ENCODE assay signal across 8 cellular contexts in the genomic region with DNA sequence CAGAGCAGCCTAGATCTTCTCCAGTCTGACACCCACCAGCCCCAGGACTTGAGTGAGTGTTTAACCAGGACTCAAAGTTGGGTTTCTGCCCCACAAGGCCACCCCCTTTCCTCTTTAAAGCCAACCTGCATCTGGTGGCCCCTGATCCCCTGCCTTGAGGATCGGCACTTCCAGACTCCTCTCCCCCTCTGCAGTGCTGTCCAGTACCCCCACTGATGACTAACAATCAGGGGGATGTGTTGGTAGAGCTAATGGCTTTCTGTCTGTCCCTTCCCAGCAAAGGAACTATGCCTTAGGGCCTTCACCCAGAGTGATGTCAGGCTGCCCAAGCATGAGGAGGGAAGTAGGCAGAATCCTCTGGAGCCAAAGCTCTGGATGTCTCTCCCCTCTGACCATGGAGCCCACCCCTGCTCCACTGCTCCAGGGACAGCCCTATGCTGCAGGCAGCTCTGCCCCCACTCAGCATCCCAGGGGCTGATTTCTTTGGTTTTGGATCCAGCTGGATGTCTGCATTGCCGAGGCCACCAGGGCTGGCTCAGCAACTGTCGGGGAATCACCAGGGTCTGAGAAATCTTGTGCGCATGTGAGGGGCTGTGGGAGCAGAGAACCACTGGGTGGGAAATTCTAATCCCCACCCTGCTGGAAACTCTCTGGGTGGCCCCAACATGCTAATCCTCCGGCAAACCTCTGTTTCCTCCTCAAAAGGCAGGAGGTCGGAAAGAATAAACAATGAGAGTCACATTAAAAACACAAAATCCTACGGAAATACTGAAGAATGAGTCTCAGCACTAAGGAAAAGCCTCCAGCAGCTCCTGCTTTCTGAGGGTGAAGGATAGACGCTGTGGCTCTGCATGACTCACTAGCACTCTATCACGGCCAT. TPM values are rescaled to one million over a fixed set of nuclear protein-coding genes. Genes with fewer than 3 reads are reported as not detected.
DNase-seq lines count a peak whose midpoint lies in the region; ATAC-seq and TF ChIP-seq lines count a peak whose summit lies in the region.

No MANE protein-coding gene starts in this region.

- H3K27me3 ChIP-seq in MG63 (no peaks in the 10 kb centered on the region), mucosa of rectum (ENCODE audit: control insufficient read depth in 2 of 2, insufficient read depth in 2 of 2, low read length in 2 of 2) (no peaks in the 10 kb centered on the region)

- CTCF ChIA-PET in AG04449 (lab: Yijun Ruan, JAX), result interaction anchor here (0.9 to 23.7 kb wide), 10 partner anchors 8 to 308 kb away, joined by 3 to 395 read pairs (median 4); no protein-coding TSS in a partner anchor

- no peaks in the 10 kb centered on the region for H3K9me3 ChIP-seq in MG63
- H3K9me3 ChIP-seq in mucosa of rectum (ENCODE audit: control insufficient read depth in 2 of 2, low read length in 2 of 2), result no peaks in the 10 kb centered on the region

- H3K9ac ChIP-seq in mucosa of rectum (ENCODE audit: low read depth in 1 of 2, low read length in 2 of 2), result peak overlapping the region; percentile 9 to 36

- DNase-seq in AG04449 (ENCODE audit: low read depth, low spot score), result no peak
- DNase-seq in MG63, result peak; percentile 71
- peak; percentile 84 for DNase-seq in choroid plexus epithelial cell (ENCODE audit: low read depth)
- no peak for DNase-seq in OCI-M2 (lab: John Stamatoyannopoulos, UW; ENCODE audit: unreplicated experiment)

- H3K27ac ChIP-seq in mucosa of rectum (ENCODE audit: low read depth in 2 of 2, low read length in 2 of 2), result peak overlapping the region; percentile 74 to 78

- peaks cover 22 to 26% of the 10 kb centered on the region in 2 donors for H3K4me1 ChIP-seq in mucosa of rectum (ENCODE audit: control insufficient read depth in 2 of 2, insufficient read depth in 2 of 2, low read length in 2 of 2)

- no peak for ATAC-seq in HG03354 (IDR thresholded peaks at IDR 0.05; ENCODE audit: poor library complexity, severe bottlenecking, unreplicated experiment)
- ATAC-seq in GM21723 (IDR thresholded peaks at IDR 0.05; ENCODE audit: unreplicated experiment), result no peak
- no peak for ATAC-seq in GM18868 (IDR thresholded peaks at IDR 0.05; ENCODE audit: unreplicated experiment)

- H3K4me3 ChIP-seq in AG04449 (ENCODE audit: low read depth, low read length), result 0 out of 2 replicates have a peak overlapping the region, but pooled peaks have one; percentile 7
- no peak overlapping the region for H3K4me3 ChIP-seq in MG63
- no peak overlapping the region for H3K4me3 ChIP-seq in choroid plexus epithelial cell (ENCODE audit: low read depth, low read length)
- no peak overlapping the region for H3K4me3 ChIP-seq in mucosa of rectum (ENCODE audit: low read length in 2 of 2)

- POLR2A ChIA-PET in AG04449 (lab: Yijun Ruan, JAX), result interaction anchor here (0.8 to 1.2 kb wide), 5 partner anchors 9 to 157 kb away, joined by 3 to 4 read pairs (median 3); no protein-coding TSS in a partner anchor

- no peak for TF ChIP-seq CTCF in AG04449 (IDR thresholded peaks at IDR 0.05; ENCODE audit: insufficient read depth, low read length, missing control alignments)
- TF ChIP-seq CTCF in choroid plexus epithelial cell (conservative IDR thresholded peaks at IDR 0.05; ENCODE audit: low read depth, low read length), result no peak

- H3K36me3 ChIP-seq in MG63 (no peaks in the 10 kb centered on the region), mucosa of rectum (ENCODE audit: control insufficient read depth in 2 of 2, insufficient read depth in 2 of 2, low read length in 2 of 2) (no peaks in the 10 kb centered on the region)

RNA-seq across cellular contexts. Expression of a gene that starts 42.9 kb away (rescaled TPM):
- total RNA-seq in MG63 (2014; rRNA removed; shearing (Covaris generic); ENCODE audit: low replicate concordance), result 275 and 292 TPM in 2 replicates

RNA-seq across cellular contexts. Expression of a gene that starts 52.0 kb away (rescaled TPM):
- 0.89 and 15.5 TPM in 2 replicates for total RNA-seq in MG63 (2014; rRNA removed; shearing (Covaris generic); ENCODE audit: low replicate concordance)

Comparison
In these comparisons a context has a peak if more than half of its experiments do, and no peak if none do; other contexts are left out.
1. DNase-seq: peak in MG63 (single experiment) and choroid plexus epithelial cell (single experiment); none in AG04449 (single experiment) and OCI-M2 (single experiment).